ENCODE assay signal across 1 cellular context in the genomic region with DNA sequence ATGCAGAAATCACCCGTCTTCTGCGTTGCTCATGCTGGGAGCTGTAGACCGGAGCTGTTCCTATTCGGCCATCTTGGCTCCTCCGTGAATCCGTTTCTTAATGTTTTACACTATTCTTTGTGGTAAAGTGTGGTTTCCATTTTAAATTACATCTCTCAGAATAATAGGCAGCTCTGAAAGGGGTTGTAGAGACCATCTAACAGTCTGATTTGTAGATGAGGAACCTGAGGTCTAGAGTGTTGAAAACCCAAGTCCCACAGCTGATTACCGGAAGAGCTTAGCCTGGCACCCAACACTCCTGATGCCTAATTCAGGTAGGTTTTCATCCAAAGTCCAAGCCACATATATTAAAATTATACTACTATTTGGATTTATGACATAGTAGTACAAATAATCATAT.
TF ChIP-seq lines count a peak whose summit lies in the region.

No MANE protein-coding gene starts in this region.

TF ChIP-seq in SK-N-SH, 30 proteins besides CTCF, POLR2A, EP300 and RAD21 (continued from another document):
- TF ChIP-seq EZH2phosphoT487 (IDR thresholded peaks at IDR 0.05; ENCODE audit: borderline replicate concordance, low read depth) (no peak), TCF12 (IDR thresholded peaks at IDR 0.05) (no peak), MXI1 (IDR thresholded peaks at IDR 0.05; ENCODE audit: low read depth, low read length) (no peak), NFIC (IDR thresholded peaks at IDR 0.05; ENCODE audit: borderline replicate concordance) (no peak), RXRA (IDR thresholded peaks at IDR 0.05; ENCODE audit: borderline replicate concordance, low read depth) (no peak)
- TF ChIP-seq, protein P1, sequence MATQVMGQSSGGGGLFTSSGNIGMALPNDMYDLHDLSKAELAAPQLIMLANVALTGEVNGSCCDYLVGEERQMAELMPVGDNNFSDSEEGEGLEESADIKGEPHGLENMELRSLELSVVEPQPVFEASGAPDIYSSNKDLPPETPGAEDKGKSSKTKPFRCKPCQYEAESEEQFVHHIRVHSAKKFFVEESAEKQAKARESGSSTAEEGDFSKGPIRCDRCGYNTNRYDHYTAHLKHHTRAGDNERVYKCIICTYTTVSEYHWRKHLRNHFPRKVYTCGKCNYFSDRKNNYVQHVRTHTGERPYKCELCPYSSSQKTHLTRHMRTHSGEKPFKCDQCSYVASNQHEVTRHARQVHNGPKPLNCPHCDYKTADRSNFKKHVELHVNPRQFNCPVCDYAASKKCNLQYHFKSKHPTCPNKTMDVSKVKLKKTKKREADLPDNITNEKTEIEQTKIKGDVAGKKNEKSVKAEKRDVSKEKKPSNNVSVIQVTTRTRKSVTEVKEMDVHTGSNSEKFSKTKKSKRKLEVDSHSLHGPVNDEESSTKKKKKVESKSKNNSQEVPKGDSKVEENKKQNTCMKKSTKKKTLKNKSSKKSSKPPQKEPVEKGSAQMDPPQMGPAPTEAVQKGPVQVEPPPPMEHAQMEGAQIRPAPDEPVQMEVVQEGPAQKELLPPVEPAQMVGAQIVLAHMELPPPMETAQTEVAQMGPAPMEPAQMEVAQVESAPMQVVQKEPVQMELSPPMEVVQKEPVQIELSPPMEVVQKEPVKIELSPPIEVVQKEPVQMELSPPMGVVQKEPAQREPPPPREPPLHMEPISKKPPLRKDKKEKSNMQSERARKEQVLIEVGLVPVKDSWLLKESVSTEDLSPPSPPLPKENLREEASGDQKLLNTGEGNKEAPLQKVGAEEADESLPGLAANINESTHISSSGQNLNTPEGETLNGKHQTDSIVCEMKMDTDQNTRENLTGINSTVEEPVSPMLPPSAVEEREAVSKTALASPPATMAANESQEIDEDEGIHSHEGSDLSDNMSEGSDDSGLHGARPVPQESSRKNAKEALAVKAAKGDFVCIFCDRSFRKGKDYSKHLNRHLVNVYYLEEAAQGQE (IDR thresholded peaks at IDR 0.05; ENCODE audit: low read depth, low read length): no peak
